8 cellular contexts compared by ENCODE assay signal in the genomic region with DNA sequence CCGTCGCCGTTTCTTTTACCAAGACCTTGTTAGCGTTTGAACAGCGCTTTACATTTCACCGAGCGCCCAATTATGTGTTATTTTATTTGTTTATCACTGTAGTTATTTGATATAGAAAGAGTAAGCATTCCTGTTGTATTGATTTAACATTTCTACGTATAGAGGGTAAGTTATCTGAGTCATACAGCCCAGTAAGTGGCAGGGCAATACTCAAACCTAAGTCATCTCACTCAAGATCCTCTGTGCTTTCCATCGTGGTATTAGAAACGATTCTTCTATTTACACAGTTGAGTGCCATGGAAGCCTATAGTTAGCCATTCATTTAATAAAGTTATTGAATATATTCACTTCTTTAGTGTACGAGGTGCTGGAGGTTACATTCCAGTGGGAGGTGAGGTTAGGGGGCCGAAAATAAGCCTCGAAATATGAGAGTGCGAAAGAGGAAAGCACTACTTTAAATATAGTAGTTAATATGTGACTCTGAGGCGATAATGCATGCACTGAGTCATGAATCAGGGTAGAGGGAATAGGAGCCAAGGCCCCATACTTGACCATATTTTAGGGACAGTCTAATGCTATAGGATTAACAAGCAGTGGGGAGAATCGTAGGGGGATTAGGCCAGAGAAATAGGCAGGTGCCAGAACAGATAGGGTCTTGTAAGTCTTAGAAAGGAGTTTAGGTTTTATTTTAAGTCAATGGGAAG. TPM values are rescaled to one million over a fixed set of nuclear protein-coding genes. Genes with fewer than 3 reads are reported as not detected.
DNase-seq lines count a peak whose midpoint lies in the region; ATAC-seq and TF ChIP-seq lines count a peak whose summit lies in the region.

No MANE protein-coding gene starts in this region.

- 25% methylated on average over 12 of the region's 16 CpGs for WGBS in HUES64

- DNase-seq in AG04449 (ENCODE audit: low read depth, low spot score): no peak
- no peak for DNase-seq in brain microvascular endothelial cell
- DNase-seq in central memory CD4-positive, alpha-beta T cell: no peak
- DNase-seq in NCI-H128 (lab: John Stamatoyannopoulos, UW; ENCODE audit: unreplicated experiment): no peak

- no peaks in the 10 kb centered on the region for H3K9me3 ChIP-seq in HUES64 (ENCODE audit: insufficient read depth, low read depth, low read length)
- no peaks in the 10 kb centered on the region for H3K9me3 ChIP-seq in mucosa of rectum (ENCODE audit: control insufficient read depth in 2 of 2, low read length in 2 of 2)

- H3K9ac ChIP-seq in HUES64 (ENCODE audit: low read depth, low read length): peak overlapping the region; percentile 91
- peak overlapping the region; percentile 48 to 64 for H3K9ac ChIP-seq in mucosa of rectum (ENCODE audit: low read depth in 1 of 2, low read length in 2 of 2)

- H3K4me1 ChIP-seq in HUES64 (ENCODE audit: insufficient read depth, low read length) (peaks cover 11% of the 10 kb centered on the region; the same call in 1 of the 2 replicates), mucosa of rectum (ENCODE audit: control insufficient read depth in 2 of 2, insufficient read depth in 2 of 2, low read length in 2 of 2) (peaks cover 6 to 16% of the 10 kb centered on the region in 2 donors)

- no peaks in the 10 kb centered on the region for H3K27me3 ChIP-seq in HUES64 (ENCODE audit: insufficient read depth, low read length)
- no peaks in the 10 kb centered on the region for H3K27me3 ChIP-seq in brain microvascular endothelial cell (replicated peaks)
- no peaks in the 10 kb centered on the region for H3K27me3 ChIP-seq in mucosa of rectum (ENCODE audit: control insufficient read depth in 2 of 2, insufficient read depth in 2 of 2, low read length in 2 of 2)

- POLR2A ChIA-PET in AG04449 (lab: Yijun Ruan, JAX): no interaction called here

- H3K27ac ChIP-seq in HUES64 (ENCODE audit: low read depth, low read length) (peak overlapping the region; percentile 90), brain microvascular endothelial cell (peak overlapping the region; percentile 98), mucosa of rectum (ENCODE audit: low read depth in 2 of 2, low read length in 2 of 2) (no peak overlapping the region)

- TF ChIP-seq CTCF in AG04449 (IDR thresholded peaks at IDR 0.05; ENCODE audit: insufficient read depth, low read length, missing control alignments) (no peak), brain microvascular endothelial cell (IDR thresholded peaks at IDR 0.05; ENCODE audit: low read depth, low read length, missing control alignments) (no peak)

- peaks cover 26% of the 10 kb centered on the region for H3K36me3 ChIP-seq in HUES64 (ENCODE audit: insufficient read depth, low read length)
- H3K36me3 ChIP-seq in brain microvascular endothelial cell (replicated peaks): no peaks in the 10 kb centered on the region
- H3K36me3 ChIP-seq in mucosa of rectum (ENCODE audit: control insufficient read depth in 2 of 2, insufficient read depth in 2 of 2, low read length in 2 of 2): peaks cover 0 to 3% of the 10 kb centered on the region in 2 donors

- in situ Hi-C loops in brain microvascular endothelial cell (cut with HindIII; ENCODE audit: low pct_ligation_motif_present, low sequenced_read_pairs): no loop called here

- H3K4me3 ChIP-seq in AG04449 (ENCODE audit: low read depth, low read length) (peak overlapping the region; percentile 86), HUES64 (ENCODE audit: low read length) (peak overlapping the region; percentile 81), brain microvascular endothelial cell (ENCODE audit: low read depth, low read length) (peak overlapping the region; percentile 93), mucosa of rectum (ENCODE audit: low read length in 2 of 2) (peak overlapping the region; percentile 95 to 99)

- ATAC-seq in HG02884 (IDR thresholded peaks at IDR 0.05; ENCODE audit: unreplicated experiment) (no peak), GM19328 (IDR thresholded peaks at IDR 0.05; ENCODE audit: unreplicated experiment) (no peak)

- CTCF ChIA-PET in AG04449 (lab: Yijun Ruan, JAX): no interaction called here

RNA-seq across cellular contexts. Expression of a gene that starts 0.6 kb away (rescaled TPM):
- 46.5 TPM for polyA plus RNA-seq in HUES64 (2013, experiment 1 of 2)
- 46.5 TPM for polyA plus RNA-seq in HUES64 (2013, experiment 2 of 2)

RNA-seq across cellular contexts. Expression of a gene that starts 22.7 kb away (rescaled TPM):
- polyA plus RNA-seq in HUES64 (2013, experiment 1 of 2): 12.0 TPM
- polyA plus RNA-seq in HUES64 (2013, experiment 2 of 2): 13.9 TPM

Comparison
In these comparisons a context has a peak if more than half of its experiments do, and no peak if none do; other contexts are left out.
1. H3K27ac ChIP-seq: peak in HUES64 (single experiment) and brain microvascular endothelial cell (single experiment); none in mucosa of rectum (0 of 2).
2. Peak in every context shown above with its lines, with median percentiles within 50 percentile points of each other: H3K4me3 ChIP-seq.